Comparison of ENCODE assay signal across 17 cellular contexts in genomic region chr10:86224354-86225097, GRCh38.
DNase-seq lines count a peak whose midpoint lies in the region; ATAC-seq lines count a peak whose summit lies in the region.
"Had no signal": no experiment of that assay in that cellular context is flagged by ENCODE, and none has a peak within 500 bp of the region (broad histone marks: within the 10 kb centered on the region; RNA-seq: fewer than 3 reads in every experiment).

No MANE protein-coding gene starts in this region.

- no peak overlapping the region for H3K4ac ChIP-seq in mesendoderm (ENCODE audit: low read depth, low read length)

- no peak overlapping the region for H2BK5ac ChIP-seq in mesendoderm (ENCODE audit: low read length)

- no peak overlapping the region for H2BK120ac ChIP-seq in mesendoderm (ENCODE audit: low read depth, low read length)

- no peaks in the 10 kb centered on the region for H3K4me1 ChIP-seq in mesendoderm (ENCODE audit: control insufficient read depth, low read depth, low read length)
- H3K4me1 ChIP-seq in HAP-1, result no peaks in the 10 kb centered on the region
- H3K4me1 ChIP-seq: BE2C, left lung, Peyer's patch, stomach had no signal

- in situ Hi-C loops in HAP-1 (cut with MboI; ENCODE audit: low sequenced_read_pairs), result no loop called here

- no peak overlapping the region for H3K23ac ChIP-seq in mesendoderm (ENCODE audit: low read length)

- no peak overlapping the region for H2AK5ac ChIP-seq in mesendoderm (ENCODE audit: low read length)

- no peaks in the 10 kb centered on the region for H3K79me1 ChIP-seq in mesendoderm (ENCODE audit: low read length)

- H3K27me3 ChIP-seq in mesendoderm (ENCODE audit: insufficient read depth, low read length, poor library complexity) (no peaks in the 10 kb centered on the region), HAP-1 (ENCODE audit: low read depth) (no peaks in the 10 kb centered on the region)
- H3K27me3 ChIP-seq: BE2C, esophagus muscularis mucosa, left lung, Peyer's patch, stomach had no signal

- H3K36me3 ChIP-seq in mesendoderm (ENCODE audit: control insufficient read depth, insufficient read depth, low read length) (no peaks in the 10 kb centered on the region), HAP-1 (replicated peaks) (no peaks in the 10 kb centered on the region)
- H3K36me3 ChIP-seq: BE2C, esophagus muscularis mucosa, heart right ventricle, left lung, Peyer's patch, stomach had no signal

- no CpG with 5 or more reads among the region's 8 CpGs for WGBS in mesendoderm (ENCODE audit: extremely low coverage, insufficient coverage, low lambda C conversion rate)

- no peak overlapping the region for H3K4me3 ChIP-seq in mesendoderm (ENCODE audit: low read length)
- H3K4me3 ChIP-seq in HAP-1, result no peak overlapping the region
- H3K4me3 ChIP-seq: esophagus muscularis mucosa, heart right ventricle, left lung, Peyer's patch, stomach had no signal

- no peaks in the 10 kb centered on the region for H3K79me2 ChIP-seq in mesendoderm (ENCODE audit: control insufficient read depth, insufficient read depth, low read length)

- DNase-seq in NOMO-1 treated with dmso at 0.1 percent for 144 hours (lab: John Stamatoyannopoulos, UW; ENCODE audit: unreplicated experiment) (peak; percentile 64), mesendoderm (peak; percentile 50), retina (no peak), HAP-1 (ENCODE audit: low spot score in 2 of 2) (no peak)
- no peak for DNase-seq in stimulated activated naive CD4-positive, alpha-beta T cell (lab: John Stamatoyannopoulos, UW)
- DNase-seq in stimulated activated CD4-positive, alpha-beta T cell treated with anti-CD3 and anti-CD28 coated beads, Interleukin-15, amount 100 ng/mL, for 24 hours, result no peak
- DNase-seq: activated naive CD4-positive, alpha-beta T cell treated with anti-CD3 and anti-CD28 coated beads, Interleukin-2, amount 50 U/mL, for 16 hours; BE2C; dermis blood vessel endothelial cell; heart right ventricle; NCI-H1436 treated with DMSO at 0.1 percent for 48 hours; Peyer's patch; stomach had no signal

- H3K9ac ChIP-seq in mesendoderm (ENCODE audit: low read length), result no peak overlapping the region

- H2BK15ac ChIP-seq in mesendoderm (replicated peaks; ENCODE audit: low read depth), result no peak overlapping the region

- no peak overlapping the region for H3K27ac ChIP-seq in mesendoderm (ENCODE audit: low read depth, low read length)
- H3K27ac ChIP-seq: esophagus muscularis mucosa, heart right ventricle, left lung, Peyer's patch, stomach had no signal

- no peaks in the 10 kb centered on the region for H3K9me3 ChIP-seq in HAP-1
- H3K9me3 ChIP-seq: BE2C, esophagus muscularis mucosa, heart right ventricle, left lung, Peyer's patch, stomach had no signal

- peak; percentile 88 for ATAC-seq in GM21390 (IDR thresholded peaks at IDR 0.05; ENCODE audit: unreplicated experiment)
- ATAC-seq in HG02852 (IDR thresholded peaks at IDR 0.05; ENCODE audit: unreplicated experiment), result peak; percentile 80

- H3K4me2 ChIP-seq in mesendoderm (ENCODE audit: low read length), result no peak overlapping the region

- H4K5ac ChIP-seq in mesendoderm (ENCODE audit: low read length), result no peak overlapping the region

- H4K8ac ChIP-seq in mesendoderm (ENCODE audit: low read depth, low read length), result no peak overlapping the region

- H3K56ac ChIP-seq in mesendoderm (ENCODE audit: low read length), result no peak overlapping the region

- H3K18ac ChIP-seq in mesendoderm (ENCODE audit: low read length), result no peak overlapping the region

Comparison
In these comparisons a context has a peak if more than half of its experiments do, and no peak if none do; other contexts are left out.
1. DNase-seq: peak in NOMO-1 treated with dmso at 0.1 percent for 144 hours (single experiment) and mesendoderm (single experiment); none in stimulated activated naive CD4-positive, alpha-beta T cell (0 of 6), retina (single experiment), stimulated activated CD4-positive, alpha-beta T cell treated with anti-CD3 and anti-CD28 coated beads, Interleukin-15, amount 100 ng/mL, for 24 hours (single experiment) and HAP-1 (0 of 2).